ENCODE assay signal across 1 cellular context in the genomic region with DNA sequence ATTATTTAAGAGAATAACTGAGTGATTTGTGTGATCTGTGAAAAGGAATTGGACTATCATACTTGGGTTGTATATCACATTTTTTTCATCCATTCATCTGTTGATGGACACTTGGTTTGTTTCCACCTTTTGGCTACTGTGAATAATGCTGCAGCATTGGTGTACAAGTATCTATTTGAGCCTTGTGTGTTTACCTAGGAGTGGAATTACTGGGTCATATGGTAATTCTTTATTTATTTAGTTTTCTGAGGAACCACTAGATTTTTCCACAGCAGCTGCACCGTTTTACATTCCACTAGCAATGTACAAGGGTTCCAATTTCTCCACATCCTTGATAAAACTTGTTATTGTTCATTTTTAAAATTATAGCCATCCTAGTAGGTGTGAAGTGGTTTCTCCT.
TF ChIP-seq lines count a peak whose summit lies in the region.

No MANE protein-coding gene starts in this region.

TF ChIP-seq in GM23338, 12 proteins besides CTCF, POLR2A, EP300 and RAD21:
- no peak for TF ChIP-seq ZNF331 (CRISPR knock-in tag; IDR thresholded peaks at IDR 0.05; ENCODE audit: low read depth)
